Comparison of ENCODE assay signal across 2 cellular contexts in the genomic region with DNA sequence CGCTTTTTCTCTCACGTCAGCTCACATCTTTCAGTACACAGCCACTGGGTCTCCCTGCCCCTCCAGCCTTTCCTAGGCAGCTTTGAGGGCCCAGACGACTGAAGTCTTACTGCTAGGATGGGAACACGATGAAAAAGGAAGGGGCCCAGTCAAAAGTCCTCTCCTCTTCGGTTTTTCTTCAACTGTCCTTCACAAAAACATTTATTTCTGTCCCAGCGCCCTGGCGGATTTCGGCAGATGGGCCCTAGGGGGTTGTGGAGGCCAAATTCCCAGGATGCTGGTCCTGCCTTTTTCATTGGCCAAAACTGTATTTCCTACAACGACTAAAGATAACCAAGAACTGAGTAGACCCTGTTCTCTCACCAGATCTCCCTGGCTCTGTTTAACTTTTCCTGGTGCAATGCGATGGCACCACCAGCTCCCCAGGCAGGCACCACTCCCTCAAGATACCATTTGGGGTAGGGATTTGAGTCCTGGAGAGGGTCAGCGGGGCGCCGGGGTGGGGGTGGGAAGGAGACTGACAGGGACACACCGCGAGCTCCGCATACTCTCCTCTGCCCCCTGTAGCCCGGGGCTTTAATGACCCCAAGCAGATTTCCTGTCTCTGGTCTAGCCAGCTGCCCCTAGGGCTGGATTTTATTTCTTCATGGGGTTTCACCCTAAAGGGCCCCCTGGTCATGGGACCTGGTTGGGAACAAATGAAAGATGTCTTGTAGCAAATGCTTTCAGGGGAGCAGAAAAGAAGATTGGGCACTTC.
TF ChIP-seq lines count a peak whose summit lies in the region.

No MANE protein-coding gene starts in this region.

TF ChIP-seq in IMR-90, 13 proteins besides CTCF, POLR2A, EP300 and RAD21:
- TF ChIP-seq MXI1 (IDR thresholded peaks at IDR 0.05; ENCODE audit: borderline replicate concordance, low read depth, low read length) (no peak), FOS (IDR thresholded peaks at IDR 0.05; ENCODE audit: low read depth, low read length) (no peak), MAFK (IDR thresholded peaks at IDR 0.05; ENCODE audit: low read depth, low read length) (no peak), RFX5 (IDR thresholded peaks at IDR 0.05; ENCODE audit: low read depth, low read length) (no peak), NFE2L2 (IDR thresholded peaks at IDR 0.05; ENCODE audit: low read depth, low read length) (no peak)
- TF ChIP-seq, protein P1, sequence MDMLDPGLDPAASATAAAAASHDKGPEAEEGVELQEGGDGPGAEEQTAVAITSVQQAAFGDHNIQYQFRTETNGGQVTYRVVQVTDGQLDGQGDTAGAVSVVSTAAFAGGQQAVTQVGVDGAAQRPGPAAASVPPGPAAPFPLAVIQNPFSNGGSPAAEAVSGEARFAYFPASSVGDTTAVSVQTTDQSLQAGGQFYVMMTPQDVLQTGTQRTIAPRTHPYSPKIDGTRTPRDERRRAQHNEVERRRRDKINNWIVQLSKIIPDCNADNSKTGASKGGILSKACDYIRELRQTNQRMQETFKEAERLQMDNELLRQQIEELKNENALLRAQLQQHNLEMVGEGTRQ (IDR thresholded peaks at IDR 0.05; ENCODE audit: low read depth, low read length), result no peak

TF ChIP-seq in neural cell, 6 proteins besides CTCF, POLR2A, EP300 and RAD21:
- TF ChIP-seq, protein P2, sequence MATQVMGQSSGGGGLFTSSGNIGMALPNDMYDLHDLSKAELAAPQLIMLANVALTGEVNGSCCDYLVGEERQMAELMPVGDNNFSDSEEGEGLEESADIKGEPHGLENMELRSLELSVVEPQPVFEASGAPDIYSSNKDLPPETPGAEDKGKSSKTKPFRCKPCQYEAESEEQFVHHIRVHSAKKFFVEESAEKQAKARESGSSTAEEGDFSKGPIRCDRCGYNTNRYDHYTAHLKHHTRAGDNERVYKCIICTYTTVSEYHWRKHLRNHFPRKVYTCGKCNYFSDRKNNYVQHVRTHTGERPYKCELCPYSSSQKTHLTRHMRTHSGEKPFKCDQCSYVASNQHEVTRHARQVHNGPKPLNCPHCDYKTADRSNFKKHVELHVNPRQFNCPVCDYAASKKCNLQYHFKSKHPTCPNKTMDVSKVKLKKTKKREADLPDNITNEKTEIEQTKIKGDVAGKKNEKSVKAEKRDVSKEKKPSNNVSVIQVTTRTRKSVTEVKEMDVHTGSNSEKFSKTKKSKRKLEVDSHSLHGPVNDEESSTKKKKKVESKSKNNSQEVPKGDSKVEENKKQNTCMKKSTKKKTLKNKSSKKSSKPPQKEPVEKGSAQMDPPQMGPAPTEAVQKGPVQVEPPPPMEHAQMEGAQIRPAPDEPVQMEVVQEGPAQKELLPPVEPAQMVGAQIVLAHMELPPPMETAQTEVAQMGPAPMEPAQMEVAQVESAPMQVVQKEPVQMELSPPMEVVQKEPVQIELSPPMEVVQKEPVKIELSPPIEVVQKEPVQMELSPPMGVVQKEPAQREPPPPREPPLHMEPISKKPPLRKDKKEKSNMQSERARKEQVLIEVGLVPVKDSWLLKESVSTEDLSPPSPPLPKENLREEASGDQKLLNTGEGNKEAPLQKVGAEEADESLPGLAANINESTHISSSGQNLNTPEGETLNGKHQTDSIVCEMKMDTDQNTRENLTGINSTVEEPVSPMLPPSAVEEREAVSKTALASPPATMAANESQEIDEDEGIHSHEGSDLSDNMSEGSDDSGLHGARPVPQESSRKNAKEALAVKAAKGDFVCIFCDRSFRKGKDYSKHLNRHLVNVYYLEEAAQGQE (IDR thresholded peaks at IDR 0.05; ENCODE audit: borderline replicate concordance), result no peak
- TF ChIP-seq TAF1 (IDR thresholded peaks at IDR 0.05; ENCODE audit: low read depth) (no peak), POLR2AphosphoS5 (IDR thresholded peaks at IDR 0.05) (no peak), SMC3 (conservative IDR thresholded peaks at IDR 0.05; ENCODE audit: poor library complexity) (no peak)
